In the genomic region with DNA sequence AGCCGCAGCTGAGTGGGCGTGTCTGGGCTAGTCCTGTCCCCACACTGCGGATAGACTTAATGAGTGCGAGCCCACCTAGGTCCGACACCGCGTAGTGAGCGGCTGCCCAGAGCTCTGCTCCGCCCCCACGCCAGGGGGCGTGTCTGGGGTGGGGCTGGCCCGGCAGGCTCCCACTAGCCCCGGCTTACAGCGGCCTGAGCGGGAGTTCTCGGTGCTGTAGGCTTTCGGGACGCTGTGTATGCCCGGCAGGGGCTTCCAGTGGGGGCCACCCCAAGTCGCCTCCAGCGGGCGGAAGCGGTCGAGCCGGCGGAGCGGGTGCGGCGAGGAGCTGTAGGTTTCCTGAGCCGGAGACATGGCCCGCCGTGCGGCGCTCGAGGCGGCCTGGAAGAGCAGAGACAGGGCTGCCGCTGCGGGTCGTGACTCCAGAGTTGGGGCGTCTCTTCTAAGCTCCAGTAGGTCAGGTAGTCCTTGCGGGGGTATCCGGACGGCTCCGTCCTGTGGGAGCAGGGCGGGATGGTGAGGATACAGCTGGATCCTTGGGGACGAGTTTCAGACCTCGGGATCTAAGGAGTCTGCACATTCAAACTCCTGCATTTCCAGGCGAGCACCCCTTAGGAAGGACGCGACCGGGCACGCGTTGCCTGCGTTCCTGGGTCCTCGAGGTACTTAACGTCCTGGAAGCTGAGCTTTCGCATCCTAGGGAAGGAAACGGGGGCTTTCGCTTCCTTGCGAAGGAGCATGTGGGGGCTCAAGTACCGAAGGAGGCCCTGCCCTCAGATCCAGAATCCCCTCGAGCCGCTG, we compare ENCODE assay signal across 9 cellular contexts. TPM values are rescaled to one million over a fixed set of nuclear protein-coding genes. Genes with fewer than 3 reads are reported as not detected.
DNase-seq lines count a peak whose midpoint lies in the region; ATAC-seq and TF ChIP-seq lines count a peak whose summit lies in the region.
"Had no signal": no experiment of that assay in that cellular context is flagged by ENCODE, and none has a peak within 500 bp of the region (broad histone marks: within the 10 kb centered on the region; RNA-seq: fewer than 3 reads in every experiment).

No MANE protein-coding gene starts in this region.

- H3K4me3 ChIP-seq in esophagus squamous epithelium (peak overlapping the region; percentile 39 to 78 (median 54)), thymus (ENCODE audit: low read length) (peak overlapping the region; percentile 48)

- peak overlapping the region; percentile 67 to 97 (median 90) for H3K4me3 Mint-ChIP-seq in naive B cell

- H3K9me3 ChIP-seq in esophagus squamous epithelium (no peaks in the 10 kb centered on the region), thymus (ENCODE audit: control insufficient read depth) (no peaks in the 10 kb centered on the region)

- peak in 5 of 6 experiments; percentile 17 to 49 (median 27) for TF ChIP-seq CTCF in esophagus squamous epithelium (IDR thresholded peaks at IDR 0.05)

- peaks cover 18 to 22% (median 22%) of the 10 kb centered on the region in 3 donors for H3K4me1 Mint-ChIP-seq in naive B cell

- ATAC-seq in naive B cell (ENCODE audit: low read depth in 2 of 2), result peak; percentile 74 to 81
- no peak for ATAC-seq in GM18909 (IDR thresholded peaks at IDR 0.05; ENCODE audit: poor library complexity, unreplicated experiment)

- peak overlapping the region in 1 of 4 donors; percentile 31 for H3K27ac ChIP-seq in esophagus squamous epithelium
- H3K27ac ChIP-seq in thymus (ENCODE audit: low read depth), result no peak overlapping the region

- DNase-seq in NCI-H2196 (lab: John Stamatoyannopoulos, UW; ENCODE audit: unreplicated experiment), result peak; percentile 59
- DNase-seq in NCI-H2196 treated with DMSO at 0.1 percent for 48 hours (lab: John Stamatoyannopoulos, UW; ENCODE audit: unreplicated experiment), result no peak
- peak; percentile 68 for DNase-seq in NCI-H69 (lab: John Stamatoyannopoulos, UW)
- DNase-seq in activated T-cell treated with anti-CD3 and anti-CD28 coated beads, Interleukin-2, amount 50 U/mL, for 1 hour, result peak; percentile 68
- no peak for DNase-seq in esophagus squamous epithelium (lab: John Stamatoyannopoulos, UW)
- peak; percentile 54 for DNase-seq in naive B cell

- H3K36me3 Mint-ChIP-seq in naive B cell, result peaks cover 0 to 13% of the 10 kb centered on the region in 2 donors

- intact Hi-C loops in esophagus squamous epithelium (cut with DNase I), result no loop called here

- H3K36me3 ChIP-seq in esophagus squamous epithelium (no peaks in the 10 kb centered on the region), thymus (ENCODE audit: control insufficient read depth, insufficient read depth) (no peaks in the 10 kb centered on the region)

- peaks cover 0 to 4% (median 0%) of the 10 kb centered on the region in 7 donors for H3K9me3 Mint-ChIP-seq in naive B cell

- H3K4me1 ChIP-seq in esophagus squamous epithelium, result peaks cover 16 to 31% (median 19%) of the 10 kb centered on the region in 3 donors
- no peaks in the 10 kb centered on the region for H3K4me1 ChIP-seq in thymus (ENCODE audit: control insufficient read depth, insufficient read depth, low read length)

- H3K27me3 Mint-ChIP-seq in naive B cell, result peaks cover 28 to 70% (median 56%) of the 10 kb centered on the region in 3 donors

- H3K27me3 ChIP-seq in esophagus squamous epithelium (peaks cover 0 to 46% (median 2%) of the 10 kb centered on the region in 4 donors), thymus (ENCODE audit: control insufficient read depth, insufficient read depth) (peaks cover 31% of the 10 kb centered on the region)

- H3K27ac Mint-ChIP-seq in naive B cell, result no peak overlapping the region

- TF ChIP-seq POLR2A in esophagus squamous epithelium (IDR thresholded peaks at IDR 0.05), result no peak

- 0% methylated on average over 7 of the region's 63 CpGs; no CpG with 5 or more reads in 1 of the 2 donors for WGBS in esophagus squamous epithelium, 2 donors
- 1% methylated on average over 63 of the region's 63 CpGs for WGBS in thymus

RNA-seq across cellular contexts. Expression of a gene that starts 1.2 kb away (rescaled TPM):
- total RNA-seq in esophagus squamous epithelium, result 1 to 10 TPM in 2 of 4 donors, under 1 TPM in 1, not detected in 1; 0.22 to 4.4 (median 1.7) TPM
- polyA plus RNA-seq in naive B cell (ENCODE audit: low read depth in 6 of 6), result not detected
- 6.7 TPM for polyA plus RNA-seq in thymus

RNA-seq across cellular contexts. Expression of a gene that starts 7.4 kb away (rescaled TPM):
- not detected for total RNA-seq in esophagus squamous epithelium
- polyA plus RNA-seq in naive B cell (ENCODE audit: low read depth in 6 of 6) (not detected), thymus (0.27 TPM)
- total RNA-seq: pulmonary artery endothelial cell had no signal

RNA-seq across cellular contexts. Expression of a gene that starts 8.3 kb away (rescaled TPM):
- 1 to 10 TPM; 1.2 to 5.3 (median 2.0) TPM for total RNA-seq in esophagus squamous epithelium
- polyA plus RNA-seq in naive B cell (ENCODE audit: low read depth in 6 of 6) (not detected), thymus (30.1 TPM)
- total RNA-seq: pulmonary artery endothelial cell had no signal

RNA-seq across cellular contexts. Expression of a gene that starts 12.7 kb away (rescaled TPM):
- total RNA-seq in esophagus squamous epithelium, result 1 to 10 TPM in 1 of 4 donors, not detected in 3; 2.4 TPM
- polyA plus RNA-seq in naive B cell (ENCODE audit: low read depth in 6 of 6) (not detected), thymus (0.98 TPM)
- total RNA-seq: pulmonary artery endothelial cell had no signal

RNA-seq across cellular contexts. Expression of a gene that starts 16.2 kb away (rescaled TPM):
- not detected for total RNA-seq in esophagus squamous epithelium
- polyA plus RNA-seq in naive B cell (ENCODE audit: low read depth in 6 of 6) (not detected), thymus (0.05 TPM)
- total RNA-seq: pulmonary artery endothelial cell had no signal

Comparison
In these comparisons a context has a peak if more than half of its experiments do, and no peak if none do; other contexts are left out.
1. DNase-seq: peak in NCI-H2196 (single experiment), NCI-H69 (single experiment), activated T-cell treated with anti-CD3 and anti-CD28 coated beads, Interleukin-2, amount 50 U/mL, for 1 hour (single experiment) and naive B cell (single experiment); none in NCI-H2196 treated with DMSO at 0.1 percent for 48 hours (single experiment) and esophagus squamous epithelium (single experiment).
2. RNA of a gene that starts 8.3 kb away (polyA plus RNA-seq): 30.1 TPM in thymus (single experiment); not detected in naive B cell; every median in the first group is over 10 times any median in the second.